ENCODE assay signal across 36 cellular contexts in genomic region chr12:8226355-8226754, GRCh38. TPM values are rescaled to one million over a fixed set of nuclear protein-coding genes. Genes with fewer than 3 reads are reported as not detected.
"Had no signal": no experiment of that assay in that cellular context is flagged by ENCODE, and none has a peak within 500 bp of the region (broad histone marks: within the 10 kb centered on the region; RNA-seq: fewer than 3 reads in every experiment).

No MANE protein-coding gene starts in this region.

- FAIRE-seq: keratinocyte had no signal

- DNase-seq: activated CD4-positive, alpha-beta memory T cell treated with anti-CD3 and anti-CD28 coated beads, Interleukin-2, amount 10 ng/mL, durations not matched to agents 7 days and 5 days; activated CD4-positive, alpha-beta T cell treated with anti-CD3 and anti-CD28 coated beads for 1 hour; activated CD4-positive, alpha-beta T cell treated with anti-CD3 and anti-CD28 coated beads, Interleukin-2, amount 10 ng/mL, durations not matched to agents 7 days and 5 days; activated effector memory CD4-positive, alpha-beta T cell treated with anti-CD3 and anti-CD28 coated beads, Interleukin-2, amount 50 U/mL, for 16 hours; activated naive CD4-positive, alpha-beta T cell treated with anti-CD3 and anti-CD28 coated beads, Interleukin-2, amount 10 ng/mL, durations not matched to agents 7 days and 5 days; activated naive CD8-positive, alpha-beta T cell treated with anti-CD3 and anti-CD28 coated beads, Interleukin-2, amount 10 ng/mL, durations not matched to agents 7 days and 5 days; cerebellar nuclear complex; colonic mucosa; dorsolateral prefrontal cortex; effector memory CD4-positive, alpha-beta T cell; erythroblast; gastrocnemius medialis; glutamatergic neuron; left cardiac atrium; left ventricle myocardium superior; psoas muscle; stimulated activated CD4-positive, alpha-beta T cell treated with anti-CD3 and anti-CD28 coated beads, Interleukin-1b, Interleukin-23, amount 100 ng/mL, for 48 hours; stimulated activated CD4-positive, alpha-beta T cell treated with anti-CD3 and anti-CD28 coated beads, Interleukin-4, amount 100 ng/mL, for 4 hours; stimulated activated CD8-positive, alpha-beta memory T cell treated with anti-CD3 and anti-CD28 coated beads, Interleukin-4, amount 100 ng/mL, for 48 hours; T-helper 17 cell; testis; transverse colon had no signal

- H3K4me3 Mint-ChIP-seq: activated CD4-positive, alpha-beta T cell treated with anti-CD3 and anti-CD28 coated beads, Interleukin-2, amount 10 ng/mL, durations not matched to agents 7 days and 5 days; brain; natural killer cell treated with Interleukin-12 subunit alpha and Interleukin-12 subunit beta and Interleukin-15 and Interleukin-18, amount 100 ng/mL, for 72 hours; T-helper 17 cell; WTC11 had no signal

- H3K27ac Mint-ChIP-seq: activated CD4-positive, alpha-beta T cell treated with anti-CD3 and anti-CD28 coated beads, Interleukin-2, amount 10 ng/mL, durations not matched to agents 7 days and 5 days; activated T-helper 1 cell treated with anti-CD3 and anti-CD28 coated beads, Interleukin-12 subunit alpha, Interleukin-12 subunit beta, Interleukin-2, Interleukin-4 antibody, amounts not matched to agents 30 ng/mL and 10 ng/mL and 1 ng/mL, durations not matched to agents 14 hours and 24 hours and 36 hours; brain; T-helper 17 cell; WTC11 had no signal

- H3K4me2 ChIP-seq: hepatocyte, smooth muscle cell had no signal

- H3K9me3 Mint-ChIP-seq: activated CD4-positive, alpha-beta memory T cell treated with anti-CD3 and anti-CD28 coated beads, Interleukin-2, amount 10 ng/mL, durations not matched to agents 7 days and 5 days; activated CD4-positive, alpha-beta T cell treated with anti-CD3 and anti-CD28 coated beads, Interleukin-2, amount 10 ng/mL, durations not matched to agents 7 days and 5 days; activated naive CD4-positive, alpha-beta T cell treated with anti-CD3 and anti-CD28 coated beads, Interleukin-2, amount 10 ng/mL, durations not matched to agents 7 days and 5 days; activated naive CD8-positive, alpha-beta T cell treated with anti-CD3 and anti-CD28 coated beads, Interleukin-2, amount 10 ng/mL, durations not matched to agents 7 days and 5 days; activated T-helper 1 cell treated with anti-CD3 and anti-CD28 coated beads, Interleukin-12 subunit alpha, Interleukin-12 subunit beta, Interleukin-2, Interleukin-4 antibody, amounts not matched to agents 30 ng/mL and 10 ng/mL and 1 ng/mL, durations not matched to agents 14 hours and 24 hours and 36 hours; natural killer cell treated with Interleukin-12 subunit alpha and Interleukin-12 subunit beta and Interleukin-15 and Interleukin-18, amount 100 ng/mL, for 72 hours had no signal

- ATAC-seq: gastrocnemius medialis; left cardiac atrium; left ventricle myocardium superior; mucosa of descending colon; natural killer cell treated with Interleukin-12 subunit alpha and Interleukin-12 subunit beta and Interleukin-15 and Interleukin-18, amount 100 ng/mL, for 72 hours; psoas muscle; T-helper 17 cell; WTC11 had no signal

- H3K9me3 ChIP-seq: ascending aorta, colonic mucosa, gastrocnemius medialis, mucosa of descending colon, neutrophil, psoas muscle, testis, transverse colon had no signal

- H2AFZ ChIP-seq: hepatocyte had no signal

- H3K36me3 Mint-ChIP-seq: activated naive CD4-positive, alpha-beta T cell treated with anti-CD3 and anti-CD28 coated beads, Interleukin-2, amount 10 ng/mL, durations not matched to agents 7 days and 5 days; activated naive CD8-positive, alpha-beta T cell treated with anti-CD3 and anti-CD28 coated beads, Interleukin-2, amount 10 ng/mL, durations not matched to agents 7 days and 5 days; natural killer cell treated with Interleukin-12 subunit alpha and Interleukin-12 subunit beta and Interleukin-15 and Interleukin-18, amount 100 ng/mL, for 72 hours; WTC11 had no signal

- H3K27me3 ChIP-seq: ascending aorta, cardiac muscle cell, colonic mucosa, dorsolateral prefrontal cortex, gastrocnemius medialis, hepatocyte, neutrophil, testis, transverse colon had no signal

- H3K4me3 ChIP-seq: cardiac muscle cell, colonic mucosa, gastrocnemius medialis, hepatocyte, mucosa of descending colon, smooth muscle cell had no signal

- H3K36me3 ChIP-seq: ascending aorta, cardiac muscle cell, colonic mucosa, gastrocnemius medialis, neutrophil, transverse colon had no signal

- H3K27me3 Mint-ChIP-seq: activated CD4-positive, alpha-beta memory T cell treated with anti-CD3 and anti-CD28 coated beads, Interleukin-2, amount 10 ng/mL, durations not matched to agents 7 days and 5 days; activated CD4-positive, alpha-beta T cell treated with anti-CD3 and anti-CD28 coated beads, Interleukin-2, amount 10 ng/mL, durations not matched to agents 7 days and 5 days; activated naive CD8-positive, alpha-beta T cell treated with anti-CD3 and anti-CD28 coated beads, Interleukin-2, amount 10 ng/mL, durations not matched to agents 7 days and 5 days; brain; T-helper 17 cell had no signal

- H3K27ac ChIP-seq: ascending aorta, cardiac muscle cell, colonic mucosa, gastrocnemius medialis, hepatocyte, neutrophil, psoas muscle, testis had no signal

- H3K4me1 ChIP-seq: ascending aorta, colonic mucosa, gastrocnemius medialis, psoas muscle, testis had no signal

- H3K4me1 Mint-ChIP-seq: brain, T-helper 17 cell had no signal

- H3K79me2 ChIP-seq: hepatocyte had no signal

RNA-seq across cellular contexts. Expression of gene FAM90A1, which starts 1.1 kb away (rescaled TPM):
- total RNA-seq: ascending aorta, gastrocnemius medialis, hepatocyte, left ventricle myocardium superior, myocyte, osteocyte, smooth muscle cell, transverse colon, urinary bladder had no signal
- polyA plus RNA-seq: cardiac muscle cell, hepatocyte, smooth muscle cell had no signal
